1 cellular context compared by ENCODE assay signal in the genomic region with DNA sequence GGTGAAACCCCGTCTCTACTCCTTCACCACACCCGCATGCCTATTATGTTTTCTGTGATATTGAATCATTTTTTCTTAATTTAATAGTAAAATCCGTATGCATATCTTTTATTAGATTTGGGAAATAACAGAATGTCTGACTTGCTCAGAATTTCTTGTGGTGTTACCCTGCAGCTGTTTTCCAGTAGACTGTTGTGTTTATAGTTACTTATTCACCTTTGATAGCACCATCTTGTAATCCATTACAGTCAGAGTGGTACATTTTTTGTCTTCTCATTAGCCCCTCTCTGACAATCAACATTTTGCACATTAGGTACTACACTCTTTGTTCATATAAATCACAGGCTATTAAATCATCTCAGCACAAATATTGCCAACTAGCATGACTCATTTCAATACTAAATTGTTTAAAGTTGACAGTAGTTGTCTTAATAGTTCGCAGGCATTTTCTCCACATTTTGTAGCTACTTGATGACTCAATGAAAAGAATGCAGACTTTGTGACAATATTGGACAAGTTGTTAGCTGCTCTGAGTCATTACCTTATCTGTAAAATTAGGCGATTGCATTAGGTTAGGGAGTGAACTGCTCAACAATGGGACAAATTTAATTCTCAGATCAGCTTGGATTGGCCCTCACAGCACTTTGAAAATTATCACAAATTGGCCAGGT.
A peak's percentile ranks its signal among the peaks of the same experiment; 100 is the strongest.
TF ChIP-seq lines count a peak whose summit lies in the region.

No MANE protein-coding gene starts in this region.

TF ChIP-seq in SK-N-SH treated with all-trans-retinoic acid at 6 μM for 48 hours, 23 proteins besides CTCF, POLR2A, EP300 and RAD21 (continued from another document):
- TF ChIP-seq, protein P1, sequence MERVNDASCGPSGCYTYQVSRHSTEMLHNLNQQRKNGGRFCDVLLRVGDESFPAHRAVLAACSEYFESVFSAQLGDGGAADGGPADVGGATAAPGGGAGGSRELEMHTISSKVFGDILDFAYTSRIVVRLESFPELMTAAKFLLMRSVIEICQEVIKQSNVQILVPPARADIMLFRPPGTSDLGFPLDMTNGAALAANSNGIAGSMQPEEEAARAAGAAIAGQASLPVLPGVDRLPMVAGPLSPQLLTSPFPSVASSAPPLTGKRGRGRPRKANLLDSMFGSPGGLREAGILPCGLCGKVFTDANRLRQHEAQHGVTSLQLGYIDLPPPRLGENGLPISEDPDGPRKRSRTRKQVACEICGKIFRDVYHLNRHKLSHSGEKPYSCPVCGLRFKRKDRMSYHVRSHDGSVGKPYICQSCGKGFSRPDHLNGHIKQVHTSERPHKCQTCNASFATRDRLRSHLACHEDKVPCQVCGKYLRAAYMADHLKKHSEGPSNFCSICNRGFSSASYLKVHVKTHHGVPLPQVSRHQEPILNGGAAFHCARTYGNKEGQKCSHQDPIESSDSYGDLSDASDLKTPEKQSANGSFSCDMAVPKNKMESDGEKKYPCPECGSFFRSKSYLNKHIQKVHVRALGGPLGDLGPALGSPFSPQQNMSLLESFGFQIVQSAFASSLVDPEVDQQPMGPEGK (CRISPR knock-in tag; IDR thresholded peaks at IDR 0.05; ENCODE audit: borderline replicate concordance), result peak; percentile 40; the same call in 1 of the 2 replicates
- TF ChIP-seq POU6F1 (CRISPR knock-in tag; IDR thresholded peaks at IDR 0.05; ENCODE audit: borderline replicate concordance, low read depth) (no peak), BACH2 (CRISPR knock-in tag; IDR thresholded peaks at IDR 0.05; ENCODE audit: borderline replicate concordance) (no peak), ESRRG (CRISPR knock-in tag; IDR thresholded peaks at IDR 0.05) (no peak)
